Comparison of ENCODE assay signal across 1 cellular context in genomic region chr14:101034986-101035385, GRCh38.
TF ChIP-seq lines count a peak whose summit lies in the region.

No MANE protein-coding gene starts in this region.

TF ChIP-seq in HepG2, 621 proteins besides CTCF, POLR2A, EP300 and RAD21 (continued from another document):
- TF ChIP-seq RFXANK (CRISPR knock-in tag; IDR thresholded peaks at IDR 0.05) (no peak), HMG20B (CRISPR knock-in tag; conservative IDR thresholded peaks at IDR 0.05) (no peak), ZNF770 (CRISPR knock-in tag; IDR thresholded peaks at IDR 0.05) (no peak)
